In the genomic region with DNA sequence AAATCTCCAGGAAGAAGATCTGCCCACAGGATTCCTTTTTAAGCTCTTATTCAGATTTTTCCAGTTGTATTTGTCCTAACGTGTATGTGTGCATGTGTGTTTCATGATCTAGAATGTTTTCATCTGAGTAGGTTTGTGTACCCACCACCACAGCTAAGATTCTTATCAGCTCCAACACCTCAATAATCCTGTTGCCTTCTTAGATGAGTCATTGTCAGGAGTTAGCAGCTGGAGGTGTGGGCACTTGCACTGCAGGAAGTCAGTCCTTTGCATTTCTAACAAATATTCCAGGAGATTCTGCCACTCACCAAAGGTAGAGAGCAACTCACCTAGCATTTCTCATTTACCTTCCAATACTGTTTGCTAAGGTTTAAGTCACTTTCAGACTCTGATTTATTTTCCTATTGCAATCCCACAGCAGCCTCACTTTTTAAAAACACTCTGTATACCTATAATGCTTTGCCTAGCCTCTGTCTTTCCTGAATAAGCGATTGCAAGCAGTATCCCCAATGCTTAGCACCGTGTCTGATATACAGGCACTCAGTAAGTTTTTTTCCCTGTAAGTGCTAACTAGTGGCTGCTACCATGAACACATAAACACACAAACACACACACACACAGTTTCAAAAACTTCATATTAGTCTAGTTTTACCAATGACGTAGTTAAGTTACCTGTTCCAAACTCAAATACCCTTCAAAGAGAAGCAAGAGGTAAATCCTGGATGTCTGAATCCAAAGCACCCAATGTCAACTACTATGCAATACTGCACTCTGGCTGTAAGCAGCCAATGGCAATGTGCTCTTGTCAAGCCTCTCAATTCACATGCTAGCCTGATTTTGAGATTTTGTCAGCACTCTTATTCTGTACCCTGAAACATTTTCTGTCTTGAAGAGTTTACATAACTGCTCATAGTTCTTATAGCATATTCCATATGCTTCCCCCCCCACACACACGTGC, we compare ENCODE assay signal across 17 cellular contexts.
DNase-seq lines count a peak whose midpoint lies in the region; ATAC-seq and TF ChIP-seq lines count a peak whose summit lies in the region.
"Had no signal": no experiment of that assay in that cellular context is flagged by ENCODE, and none has a peak within 500 bp of the region (broad histone marks: within the 10 kb centered on the region; RNA-seq: fewer than 3 reads in every experiment).

No MANE protein-coding gene starts in this region.

- H3K27ac ChIP-seq in cardiac muscle cell (no peak overlapping the region), right atrium auricular region (no peak overlapping the region), brain microvascular endothelial cell (no peak overlapping the region)
- H3K27ac ChIP-seq: Peyer's patch had no signal

- no peak overlapping the region for H3K4me3 Mint-ChIP-seq in nephron progenitor cell
- H3K4me3 Mint-ChIP-seq: central memory CD8-positive, alpha-beta T cell; memory B cell had no signal

- H3K27me3 ChIP-seq in cardiac muscle cell (no peaks in the 10 kb centered on the region), right atrium auricular region (no peaks in the 10 kb centered on the region), brain microvascular endothelial cell (replicated peaks) (no peaks in the 10 kb centered on the region)
- H3K27me3 ChIP-seq: Peyer's patch had no signal

- no peaks in the 10 kb centered on the region for H3K36me3 ChIP-seq in cardiac muscle cell
- H3K36me3 ChIP-seq in right atrium auricular region, result no peaks in the 10 kb centered on the region
- H3K36me3 ChIP-seq in brain microvascular endothelial cell (replicated peaks), result no peaks in the 10 kb centered on the region
- H3K36me3 ChIP-seq: Peyer's patch had no signal

- DNase-seq in cardiac muscle cell (ENCODE audit: low read depth in 1 of 2, low spot score in 1 of 2), result peak; percentile 6 to 9
- DNase-seq in right atrium auricular region (ENCODE audit: low spot score), result no peak
- no peak for DNase-seq in astrocyte of the cerebellum (ENCODE audit: low read depth)
- peak; percentile 12 for DNase-seq in iPS-NIHi11 (ENCODE audit: low spot score)
- DNase-seq in nephron progenitor cell, result no peak
- DNase-seq in brain microvascular endothelial cell, result no peak
- DNase-seq: activated CD4-positive, CD25-positive, alpha-beta regulatory T cell treated with anti-CD3 and anti-CD28 coated beads, Interleukin-2, amount 50 U/mL, for 72 hours; activated naive CD4-positive, alpha-beta T cell treated with anti-CD3 and anti-CD28 coated beads, Interleukin-2, amount 50 U/mL, for 16 hours; Caco-2; hippocampal formation; Peyer's patch; stimulated activated naive CD4-positive, alpha-beta T cell treated with Interleukin-2 at 50 U/mL for 16 hours; T-helper 1 cell had no signal

- no peak for ATAC-seq in GM18873 (IDR thresholded peaks at IDR 0.05; ENCODE audit: low FRiP score, unreplicated experiment)
- no peak for ATAC-seq in HG02970 (IDR thresholded peaks at IDR 0.05; ENCODE audit: low FRiP score, unreplicated experiment)

- in situ Hi-C loops in astrocyte of the cerebellum (cut with HindIII; ENCODE audit: low sequenced_read_pairs) (no loop called here), brain microvascular endothelial cell (cut with HindIII; ENCODE audit: low pct_ligation_motif_present, low sequenced_read_pairs) (no loop called here)

- H3K27me3 Mint-ChIP-seq in nephron progenitor cell (ENCODE audit: low read depth, poor library complexity), result no peaks in the 10 kb centered on the region
- H3K27me3 Mint-ChIP-seq: central memory CD8-positive, alpha-beta T cell; memory B cell had no signal

- H3K9me3 Mint-ChIP-seq in nephron progenitor cell, result peaks cover 19% of the 10 kb centered on the region

- TF ChIP-seq CTCF in cardiac muscle cell (IDR thresholded peaks at IDR 0.05; ENCODE audit: low read depth, low read length), result no peak
- no peak for TF ChIP-seq CTCF in right atrium auricular region (IDR thresholded peaks at IDR 0.05)
- TF ChIP-seq CTCF in astrocyte of the cerebellum (IDR thresholded peaks at IDR 0.05; ENCODE audit: low read depth, low read length, missing control alignments), result peak; percentile 26
- no peak for TF ChIP-seq CTCF in nephron progenitor cell (IDR thresholded peaks at IDR 0.05)
- no peak for TF ChIP-seq CTCF in brain microvascular endothelial cell (IDR thresholded peaks at IDR 0.05; ENCODE audit: low read depth, low read length, missing control alignments)

- H3K36me3 Mint-ChIP-seq in nephron progenitor cell (ENCODE audit: low read depth), result no peaks in the 10 kb centered on the region
- H3K36me3 Mint-ChIP-seq: memory B cell had no signal

- no peaks in the 10 kb centered on the region for H3K4me1 Mint-ChIP-seq in nephron progenitor cell
- H3K4me1 Mint-ChIP-seq: central memory CD8-positive, alpha-beta T cell; memory B cell had no signal

- H3K9me3 ChIP-seq in cardiac muscle cell (ENCODE audit: low read depth) (no peaks in the 10 kb centered on the region), right atrium auricular region (no peaks in the 10 kb centered on the region)
- H3K9me3 ChIP-seq: Caco-2, Peyer's patch had no signal

- H3K4me3 ChIP-seq in cardiac muscle cell, result no peak overlapping the region
- no peak overlapping the region for H3K4me3 ChIP-seq in right atrium auricular region
- H3K4me3 ChIP-seq in astrocyte of the cerebellum (ENCODE audit: low read depth, low read length), result no peak overlapping the region
- no peak overlapping the region for H3K4me3 ChIP-seq in brain microvascular endothelial cell (ENCODE audit: low read depth, low read length)
- H3K4me3 ChIP-seq: Peyer's patch had no signal

- H3K4me1 ChIP-seq in cardiac muscle cell (ENCODE audit: low read depth) (no peaks in the 10 kb centered on the region), right atrium auricular region (no peaks in the 10 kb centered on the region)
- H3K4me1 ChIP-seq: Caco-2, Peyer's patch had no signal

- H3K27ac Mint-ChIP-seq in nephron progenitor cell, result no peak overlapping the region
- H3K27ac Mint-ChIP-seq: memory B cell had no signal

Comparison
In these comparisons a context has a peak if more than half of its experiments do, and no peak if none do; other contexts are left out.
1. DNase-seq: peak in cardiac muscle cell (2 of 2) and iPS-NIHi11 (single experiment); none in right atrium auricular region (single experiment), astrocyte of the cerebellum (single experiment), nephron progenitor cell (single experiment) and brain microvascular endothelial cell (single experiment).